ENCODE assay signal across 8 cellular contexts in genomic region chr10:58336242-58336641, GRCh38. TPM values are rescaled to one million over a fixed set of nuclear protein-coding genes. Genes with fewer than 3 reads are reported as not detected.
DNase-seq lines count a peak whose midpoint lies in the region; ATAC-seq and TF ChIP-seq lines count a peak whose summit lies in the region.

No MANE protein-coding gene starts in this region.

- H3K4me3 Mint-ChIP-seq in activated T-cell treated with anti-CD3 and anti-CD28 coated beads, Interleukin-2, amount 50 U/mL, for 72 hours = peak overlapping the region; percentile 99 to 100
- peak overlapping the region; percentile 91 for H3K4me3 Mint-ChIP-seq in activated CD8-positive, alpha-beta T cell treated with anti-CD3 and anti-CD28 coated beads for 36 hours

- 87 to 94% (median 90%) methylated on average over 4 of the region's 4 CpGs for WGBS in stomach, 5 donors

- TF ChIP-seq EP300 in stomach (IDR thresholded peaks at IDR 0.05) = no peak

- H3K4me3 ChIP-seq in iPS-20b (ENCODE audit: low read length) (peak overlapping the region; percentile 84), stomach (peak overlapping the region in 3 of 4 donors; percentile 79 to 99 (median 98))

- TF ChIP-seq CTCF in activated CD8-positive, alpha-beta T cell treated with anti-CD3 and anti-CD28 coated beads for 36 hours (IDR thresholded peaks at IDR 0.05) = no peak
- no peak for TF ChIP-seq CTCF in stomach (IDR thresholded peaks at IDR 0.05)

- H3K36me3 Mint-ChIP-seq in activated T-cell treated with anti-CD3 and anti-CD28 coated beads, Interleukin-2, amount 50 U/mL, for 72 hours (ENCODE audit: insufficient read depth in 2 of 2) = peaks cover 4 to 9% of the 10 kb centered on the region in 2 donors
- peaks cover 14% of the 10 kb centered on the region for H3K36me3 Mint-ChIP-seq in activated CD8-positive, alpha-beta T cell treated with anti-CD3 and anti-CD28 coated beads for 36 hours (ENCODE audit: low read depth)

- H3K9me3 ChIP-seq in iPS-20b (ENCODE audit: insufficient read depth, low read depth, low read length) = no peaks in the 10 kb centered on the region
- H3K9me3 ChIP-seq in stomach = no peaks in the 10 kb centered on the region

- H3K4me1 Mint-ChIP-seq in activated T-cell treated with anti-CD3 and anti-CD28 coated beads, Interleukin-2, amount 50 U/mL, for 72 hours (ENCODE audit: low read depth) = peaks cover 53% of the 10 kb centered on the region
- peaks cover 41% of the 10 kb centered on the region for H3K4me1 Mint-ChIP-seq in activated CD8-positive, alpha-beta T cell treated with anti-CD3 and anti-CD28 coated beads for 36 hours (ENCODE audit: low read depth)

- H3K4me1 ChIP-seq in iPS-20b (ENCODE audit: insufficient read depth, low read length) = no peaks in the 10 kb centered on the region; the same call in 1 of the 2 replicates
- peaks cover 8 to 57% (median 23%) of the 10 kb centered on the region in 4 donors for H3K4me1 ChIP-seq in stomach

- intact Hi-C loops in activated CD8-positive, alpha-beta T cell treated with anti-CD3 and anti-CD28 coated beads for 36 hours (cut with micrococcal nuclease) = loop anchor here (5.0 kb wide), 1 partner anchor 46 kb away; no protein-coding TSS in a partner anchor
- intact Hi-C loops in stomach (cut with DNase I; ENCODE audit: low total_unique reads) = no loop called here

- H3K9me3 Mint-ChIP-seq in activated T-cell treated with anti-CD3 and anti-CD28 coated beads, Interleukin-2, amount 50 U/mL, for 72 hours = peaks cover 0 to 2% of the 10 kb centered on the region in 2 donors
- H3K9me3 Mint-ChIP-seq in activated CD8-positive, alpha-beta T cell treated with anti-CD3 and anti-CD28 coated beads for 36 hours = no peaks in the 10 kb centered on the region

- CTCF ChIA-PET in activated CD8-positive, alpha-beta T cell treated with anti-CD3 and anti-CD28 coated beads for 36 hours (lab: Charles Lee) = no interaction called here

- H3K27me3 ChIP-seq in iPS-20b (ENCODE audit: insufficient read depth, low read length) (no peaks in the 10 kb centered on the region), stomach (no peaks in the 10 kb centered on the region)

- H3K27ac Mint-ChIP-seq in activated T-cell treated with anti-CD3 and anti-CD28 coated beads, Interleukin-2, amount 50 U/mL, for 72 hours = peak overlapping the region; percentile 97
- H3K27ac Mint-ChIP-seq in activated CD8-positive, alpha-beta T cell treated with anti-CD3 and anti-CD28 coated beads for 36 hours = no peak overlapping the region

- TF ChIP-seq POLR2A in stomach (IDR thresholded peaks at IDR 0.05) = no peak

- POLR2A ChIA-PET in activated CD8-positive, alpha-beta T cell treated with anti-CD3 and anti-CD28 coated beads for 36 hours (lab: Charles Lee) = no interaction called here

- H3K9ac ChIP-seq in iPS-20b (ENCODE audit: low read depth, low read length) = no peak overlapping the region

- DNase-seq in activated T-cell treated with anti-CD3 and anti-CD28 coated beads, Interleukin-2, amount 50 U/mL, for 72 hours = no peak
- DNase-seq in activated T-cell treated with anti-CD3 and anti-CD28 coated beads, Interleukin-2, amount 50 U/mL, for 1 hour = no peak
- DNase-seq in activated CD8-positive, alpha-beta T cell treated with anti-CD3 and anti-CD28 coated beads for 36 hours = no peak
- DNase-seq in stomach (no peak), NCI-H748 (lab: John Stamatoyannopoulos, UW; ENCODE audit: unreplicated experiment) (no peak)

- H3K27ac ChIP-seq in iPS-20b (ENCODE audit: low read length) (no peak overlapping the region), stomach (no peak overlapping the region)

- no peak for ATAC-seq in activated T-cell treated with anti-CD3 and anti-CD28 coated beads, Interleukin-2, amount 50 U/mL, for 72 hours (replicated peaks in 1 of 2)
- no peak for ATAC-seq in activated CD8-positive, alpha-beta T cell treated with anti-CD3 and anti-CD28 coated beads for 36 hours
- no peak for ATAC-seq in HG02610 (IDR thresholded peaks at IDR 0.05; ENCODE audit: unreplicated experiment)
- ATAC-seq in HG02981 (IDR thresholded peaks at IDR 0.05; ENCODE audit: unreplicated experiment) = no peak

- H3K27me3 Mint-ChIP-seq in activated T-cell treated with anti-CD3 and anti-CD28 coated beads, Interleukin-2, amount 50 U/mL, for 72 hours (ENCODE audit: low read depth) = no peaks in the 10 kb centered on the region
- no peaks in the 10 kb centered on the region for H3K27me3 Mint-ChIP-seq in activated CD8-positive, alpha-beta T cell treated with anti-CD3 and anti-CD28 coated beads for 36 hours

- H3K36me3 ChIP-seq in iPS-20b (ENCODE audit: insufficient read depth, low read depth, low read length) = no peaks in the 10 kb centered on the region
- no peaks in the 10 kb centered on the region for H3K36me3 ChIP-seq in stomach

RNA-seq across cellular contexts. Expression of gene UBE2D1, which starts 1.4 kb away (rescaled TPM):
- 10 to 100 TPM; 10.5 to 12.1 TPM for total RNA-seq in activated T-cell treated with anti-CD3 and anti-CD28 coated beads, Interleukin-2, amount 50 U/mL, for 72 hours
- 10 to 100 TPM; 12.1 to 12.8 TPM for total RNA-seq in activated CD8-positive, alpha-beta T cell treated with anti-CD3 and anti-CD28 coated beads for 36 hours
- total RNA-seq in stomach = 10 to 100 TPM in 2 of 5 donors, 1 to 10 TPM in 3; 7.0 to 16.5 (median 9.6) TPM
- polyA plus RNA-seq in stomach = 1 to 10 TPM; 6.9 to 9.5 (median 7.3) TPM

RNA-seq across cellular contexts. Expression of gene TFAM, which starts 49.0 kb away (rescaled TPM):
- total RNA-seq in activated T-cell treated with anti-CD3 and anti-CD28 coated beads, Interleukin-2, amount 50 U/mL, for 72 hours = 10 to 100 TPM; 72.4 to 89.8 TPM
- 100 to 1,000 TPM in 1 of 2 experiments, 10 to 100 TPM in 1; 97.3 to 116 TPM for total RNA-seq in activated CD8-positive, alpha-beta T cell treated with anti-CD3 and anti-CD28 coated beads for 36 hours
- total RNA-seq in stomach = 10 to 100 TPM; 15.4 to 39.7 (median 26.3) TPM
- 10 to 100 TPM in 1 of 3 donors, 1 to 10 TPM in 2; 4.9 to 12.5 (median 7.5) TPM for polyA plus RNA-seq in stomach
